ENCODE assay signal across 8 cellular contexts in the genomic region with DNA sequence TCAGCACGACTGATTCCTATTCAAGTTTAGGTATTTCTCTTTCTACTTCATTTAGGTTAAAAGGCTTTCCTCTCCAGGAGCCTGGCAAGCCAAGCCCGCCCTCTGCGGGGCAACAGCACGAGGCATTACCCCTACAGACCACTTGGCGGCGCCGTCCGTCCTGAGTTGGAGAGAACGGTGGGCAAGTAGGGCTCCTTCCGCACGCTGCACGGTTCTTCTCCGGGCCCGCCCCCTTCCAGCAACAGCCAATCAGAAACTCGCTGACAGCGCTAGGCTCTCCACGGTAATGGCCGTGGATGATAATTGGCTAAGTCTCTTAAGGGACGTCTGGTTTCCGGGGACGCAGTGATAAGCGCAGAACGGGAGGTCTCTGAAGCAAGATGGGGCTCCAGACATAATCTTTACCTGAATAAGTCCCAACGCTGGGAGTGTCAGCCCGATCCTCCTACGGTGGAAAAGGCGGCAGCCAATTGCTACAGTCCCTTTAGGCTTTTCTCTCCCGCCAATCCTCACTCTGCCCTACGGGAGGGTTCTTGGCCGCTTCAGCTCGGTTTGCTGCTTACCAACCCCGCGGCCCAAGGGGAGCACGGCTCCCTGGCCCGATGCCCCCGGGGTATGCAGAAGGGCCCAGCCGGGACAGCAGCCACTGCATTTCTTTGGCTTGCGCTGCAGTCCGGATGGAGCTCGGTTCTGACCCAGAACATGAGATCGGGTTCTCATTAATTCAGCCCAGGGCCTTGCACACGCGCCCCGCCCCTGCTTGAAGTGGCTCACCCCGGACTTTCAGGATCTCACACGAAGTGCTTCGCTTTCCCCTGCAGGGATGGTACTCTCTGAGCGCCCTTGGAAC.
DNase-seq lines count a peak whose midpoint lies in the region; ATAC-seq, FAIRE-seq and TF ChIP-seq lines count a peak whose summit lies in the region.

No MANE protein-coding gene starts in this region.

- H4K20me1 ChIP-seq in endothelial cell of umbilical vein (replicated peaks; ENCODE audit: control insufficient read depth, extremely low read depth, insufficient read depth, low read length), result no peaks in the 10 kb centered on the region

- FAIRE-seq in HTR-8/SVneo (lab: Jason Lieb, UNC), result peak; percentile 99
- peak; percentile 98 for FAIRE-seq in endothelial cell of umbilical vein (lab: Jason Lieb, UNC)

- peak overlapping the region; percentile 91 for H3K4me3 Mint-ChIP-seq in Caco-2 (ENCODE audit: unreplicated experiment)

- H3K79me2 ChIP-seq in endothelial cell of umbilical vein (ENCODE audit: control insufficient read depth, insufficient read depth, low read length), result no peaks in the 10 kb centered on the region

- H3K4me3 ChIP-seq in Caco-2 (ENCODE audit: low read depth, low read length) (peak overlapping the region; percentile 56), endothelial cell of umbilical vein (replicated peaks in 1 of 3; ENCODE audit: insufficient read depth in 1 of 3, low read depth in 1 of 3, low read length in 3 of 3) (peak overlapping the region; percentile 27 to 69 (median 60))

- TF ChIP-seq POLR2A in endothelial cell of umbilical vein (IDR thresholded peaks at IDR 0.05; ENCODE audit: low read depth, low read length), result peak; percentile 28

- H3K4me2 ChIP-seq in endothelial cell of umbilical vein (ENCODE audit: insufficient read depth, low read length), result peak overlapping the region; percentile 74

- H3K9me3 ChIP-seq in Caco-2, result no peaks in the 10 kb centered on the region
- no peaks in the 10 kb centered on the region for H3K9me3 ChIP-seq in endothelial cell of umbilical vein (replicated peaks; ENCODE audit: control insufficient read depth, insufficient read depth, low read length)

- dilution Hi-C loops in endothelial cell of umbilical vein (cut with MboI; ENCODE audit: extremely low pct_ligation_motif_present, low sequenced_read_pairs), result no loop called here

- peak overlapping the region; percentile 77 for H3K27ac Mint-ChIP-seq in Caco-2 (ENCODE audit: unreplicated experiment)

- H3K36me3 ChIP-seq in Caco-2 (ENCODE audit: control insufficient read depth, insufficient read depth, low read length), result no peaks in the 10 kb centered on the region
- H3K36me3 ChIP-seq in endothelial cell of umbilical vein (ENCODE audit: control insufficient read depth in 2 of 2, extremely low read depth in 1 of 2, insufficient read depth in 2 of 2, low read length in 2 of 2), result no peaks in the 10 kb centered on the region

- H3K27me3 ChIP-seq in Caco-2 (replicated peaks; ENCODE audit: control insufficient read depth, insufficient read depth, low read length), result no peaks in the 10 kb centered on the region
- peaks cover 15 to 18% of the 10 kb centered on the region in 2 experiments for H3K27me3 ChIP-seq in endothelial cell of umbilical vein (ENCODE audit: control insufficient read depth in 2 of 2, insufficient read depth in 2 of 2, low read length in 2 of 2)

- H3K4me1 ChIP-seq in Caco-2 (no peaks in the 10 kb centered on the region), endothelial cell of umbilical vein (ENCODE audit: control insufficient read depth, extremely low read depth, insufficient read depth, low read length) (peaks cover 7% of the 10 kb centered on the region)

- no peaks in the 10 kb centered on the region for H3K4me1 Mint-ChIP-seq in Caco-2 (ENCODE audit: low read depth, unreplicated experiment)

- H3K27ac ChIP-seq in endothelial cell of umbilical vein (ENCODE audit: insufficient read depth, low read depth, low read length), result no peak overlapping the region

- H3K9ac ChIP-seq in endothelial cell of umbilical vein (replicated peaks; ENCODE audit: extremely low read depth, insufficient read depth, low read length), result peak overlapping the region; percentile 30

- POLR2A ChIA-PET in Caco-2 (lab: Charles Lee) (interaction anchor here (0.6 to 1.0 kb wide), 2 partner anchors 13 to 653 kb away, joined by 3 to 7 read pairs; partner anchors contain the start of gene KCNG3), endothelial cell of umbilical vein (lab: Charles Lee) (no interaction called here)

- intact Hi-C loops in Caco-2 (cut with micrococcal nuclease; ENCODE audit: unreplicated experiment), result loop anchor here (1.0 to 5.0 kb wide), 9 partner anchors 7 to 822 kb away; no protein-coding TSS in a partner anchor
- intact Hi-C loops in endothelial cell of umbilical vein (cut with micrococcal nuclease), result loop anchor here (1.0 kb wide), 2 partner anchors 28 to 245 kb away; no protein-coding TSS in a partner anchor

- peak overlapping the region; percentile 94 for H2AFZ ChIP-seq in endothelial cell of umbilical vein (ENCODE audit: low read depth, low read length)

- peaks cover 8% of the 10 kb centered on the region for H3K36me3 Mint-ChIP-seq in Caco-2 (ENCODE audit: insufficient read depth, unreplicated experiment)

- DNase-seq in Caco-2 (peak; percentile 98 to 99), HTR-8/SVneo (ENCODE audit: insufficient read length, low spot score) (peak; percentile 96), NOMO-1 treated with dmso at 0.1 percent for 144 hours (lab: John Stamatoyannopoulos, UW; ENCODE audit: unreplicated experiment) (peak; percentile 94), endothelial cell of umbilical vein (ENCODE audit: low read depth, low spot score) (peak; percentile 94), midbrain (lab: John Stamatoyannopoulos, UW) (peak; percentile 98)
- peak; percentile 97 for DNase-seq in activated CD8-positive, alpha-beta memory T cell treated with anti-CD3 and anti-CD28 coated beads, Interleukin-2, amount 50 U/mL, for 48 hours
- peak; percentile 90 to 95 for DNase-seq in stimulated activated CD8-positive, alpha-beta memory T cell treated with anti-CD3 and anti-CD28 coated beads, Interleukin-2, amount 100 ng/mL, for 1 hour (ENCODE audit: low read depth in 2 of 2)

- ATAC-seq in GM21367 (IDR thresholded peaks at IDR 0.05; ENCODE audit: unreplicated experiment), result peak; percentile 100

- H3K9me3 Mint-ChIP-seq in Caco-2 (ENCODE audit: unreplicated experiment), result no peaks in the 10 kb centered on the region

- peaks cover 3% of the 10 kb centered on the region for H3K27me3 Mint-ChIP-seq in Caco-2 (ENCODE audit: insufficient read depth, unreplicated experiment)

- TF ChIP-seq CTCF in Caco-2 (IDR thresholded peaks at IDR 0.05; ENCODE audit: insufficient read depth in 1 of 2, low read depth in 1 of 2, low read length in 1 of 2, severe bottlenecking in 1 of 2, unreplicated experiment in 1 of 2) (peak; percentile 98 to 100), endothelial cell of umbilical vein (IDR thresholded peaks at IDR 0.05; ENCODE audit: extremely low read depth in 1 of 2, insufficient read depth in 1 of 2, low read depth in 1 of 2, low read length in 2 of 2) (peak; percentile 92 to 96)

- H3K9me1 ChIP-seq in endothelial cell of umbilical vein (replicated peaks; ENCODE audit: control insufficient read depth, extremely low read depth, insufficient read depth, low read length), result no peaks in the 10 kb centered on the region

- CTCF ChIA-PET in Caco-2 (lab: Charles Lee) (interaction anchor here (0.8 to 1.9 kb wide), 6 partner anchors 13 to 251 kb away, joined by 3 to 10 read pairs (median 4); no protein-coding TSS in a partner anchor), endothelial cell of umbilical vein (lab: Charles Lee) (interaction anchor here (0.7 to 3.3 kb wide), 7 partner anchors 10 to 264 kb away, joined by 3 to 28 read pairs (median 3); no protein-coding TSS in a partner anchor)

- BruUV-seq in Caco-2 (replicated peaks; lab: Mats Ljungman, UMichigan) (TSS peak; percentile 96), endothelial cell of umbilical vein (replicated peaks; lab: Mats Ljungman, UMichigan) (no TSS peak)

TF ChIP-seq in endothelial cell of umbilical vein, 7 proteins besides CTCF, POLR2A, EP300 and RAD21:
- TF ChIP-seq EZH2 (IDR thresholded peaks at IDR 0.05; ENCODE audit: borderline replicate concordance, low read depth, low read length, severe bottlenecking) (peak; percentile 48), MYC (IDR thresholded peaks at IDR 0.05; ENCODE audit: low read depth, low read length) (no peak)
TF ChIP-seq in endothelial cell of umbilical vein: peak in this region for 1.
